Comparison of ENCODE assay signal across 15 cellular contexts in the genomic region with DNA sequence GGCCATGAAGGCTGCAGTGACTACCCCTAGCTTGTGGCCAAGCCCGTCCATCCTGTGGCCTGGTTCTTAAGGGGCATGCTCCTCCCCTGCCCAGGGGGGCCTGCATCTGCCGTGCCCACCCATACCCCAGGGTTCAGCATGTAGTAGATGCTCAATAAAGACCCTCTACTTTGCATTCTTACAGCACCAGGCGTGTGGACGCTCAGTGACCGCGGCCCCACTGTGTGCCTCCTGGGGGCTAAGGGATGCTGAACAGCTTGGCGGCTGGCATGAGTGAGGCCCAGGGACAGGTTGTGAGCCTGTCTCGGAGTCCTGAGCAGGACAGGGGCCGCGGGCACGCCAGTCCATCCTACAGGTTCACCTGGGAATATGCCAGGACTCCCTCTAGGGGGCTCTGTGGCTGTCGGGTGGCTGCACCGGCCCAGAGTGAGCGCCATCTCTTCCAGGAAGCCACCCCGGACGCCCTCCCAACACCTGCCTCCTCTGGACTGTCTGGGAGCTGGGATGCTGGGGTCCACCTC. TPM values are rescaled to one million over a fixed set of nuclear protein-coding genes. Genes with fewer than 3 reads are reported as not detected.
DNase-seq lines count a peak whose midpoint lies in the region; ATAC-seq, FAIRE-seq and TF ChIP-seq lines count a peak whose summit lies in the region.
"Had no signal": no experiment of that assay in that cellular context is flagged by ENCODE, and none has a peak within 500 bp of the region (broad histone marks: within the 10 kb centered on the region; RNA-seq: fewer than 3 reads in every experiment).

No MANE protein-coding gene starts in this region.

- no peak overlapping the region for H3K9ac ChIP-seq in HepG2 (ENCODE audit: insufficient read depth, low read depth, low read length)
- H3K9ac ChIP-seq: GM23248, KMS-11 had no signal

- peak; percentile 33; the same call in 2 of the 3 replicates for ATAC-seq in HepG2
- ATAC-seq in right lobe of liver: no peak
- ATAC-seq in left ventricle myocardium superior: no peak
- ATAC-seq: psoas muscle had no signal

- H3K4me2 ChIP-seq in HepG2 (ENCODE audit: low read depth, low read length): no peak overlapping the region
- H3K4me2 ChIP-seq: KMS-11 had no signal

- no CpG with 5 or more reads among the region's 16 CpGs for WGBS in HepG2 (ENCODE audit: low lambda C conversion rate)
- WGBS in right lobe of liver (ENCODE audit: insufficient coverage, low coverage, low lambda C conversion rate, missing lambda C conversion rate): 78% methylated on average over 6 of the region's 16 CpGs

- POLR2A ChIA-PET in HepG2 (lab: Yijun Ruan, JAX): no interaction called here
- POLR2A ChIA-PET in RWPE1 (lab: Yijun Ruan, JAX; ENCODE audit: low non-redundant PET): no interaction called here

- peaks cover 23% of the 10 kb centered on the region for H3K36me3 Mint-ChIP-seq in endothelial cell (ENCODE audit: low read depth, unreplicated experiment)

- TF ChIP-seq EP300 in HepG2 (IDR thresholded peaks at IDR 0.05; ENCODE audit: low read depth in 2 of 2, low read length in 2 of 2): no peak
- TF ChIP-seq EP300 in HepG2 (CRISPR knock-in tag; IDR thresholded peaks at IDR 0.05; ENCODE audit: borderline replicate concordance): no peak

- TF ChIP-seq CTCF in HepG2 (CRISPR knock-in tag; IDR thresholded peaks at IDR 0.05) (no peak), right lobe of liver (IDR thresholded peaks at IDR 0.05) (no peak), RWPE1 (conservative IDR thresholded peaks at IDR 0.05; ENCODE audit: low read depth) (no peak), endothelial cell (IDR thresholded peaks at IDR 0.05; ENCODE audit: unreplicated experiment) (no peak)

- no peaks in the 10 kb centered on the region for H3K79me2 ChIP-seq in HepG2 (ENCODE audit: insufficient read depth, low read length)

- H3K27ac ChIP-seq in HepG2 (ENCODE audit: extremely low read length, insufficient read depth, low read length) (no peak overlapping the region), right lobe of liver (no peak overlapping the region), RWPE1 (peak overlapping the region; percentile 100)
- H3K27ac ChIP-seq: GM23248, KMS-11, psoas muscle had no signal

- no peak overlapping the region for H2AFZ ChIP-seq in HepG2 (ENCODE audit: low read length)
- H2AFZ ChIP-seq: GM23248 had no signal

- peaks cover 25% of the 10 kb centered on the region for H3K27me3 Mint-ChIP-seq in endothelial cell (ENCODE audit: unreplicated experiment)

- H4K20me1 ChIP-seq in HepG2 (ENCODE audit: insufficient read depth, low read length): no peaks in the 10 kb centered on the region

- no peak for FAIRE-seq in HepG2 (lab: Jason Lieb, UNC)
- FAIRE-seq: kidney had no signal

- no TSS peak for BruUV-seq in HepG2 (replicated peaks; lab: Mats Ljungman, UMichigan)

- intact Hi-C loops in HepG2 (cut with micrococcal nuclease; ENCODE audit: unreplicated experiment) (no loop called here), right lobe of liver (cut with DNase I) (no loop called here), left ventricle myocardium superior (cut with micrococcal nuclease) (no loop called here)

- H3K27ac Mint-ChIP-seq in endothelial cell (ENCODE audit: unreplicated experiment): peak overlapping the region; percentile 64

- H3K27me3 ChIP-seq in HepG2 (ENCODE audit: control insufficient read depth in 1 of 2, insufficient read depth in 2 of 2, low read length in 2 of 2) (no peaks in the 10 kb centered on the region; a peak in 1 of 5 replicates), right lobe of liver (no peaks in the 10 kb centered on the region)

- TF ChIP-seq POLR2A in HepG2 (IDR thresholded peaks at IDR 0.05; ENCODE audit: insufficient read depth in 1 of 2, low read depth in 2 of 2, low read length in 2 of 2): no peak
- no peak for TF ChIP-seq POLR2A in right lobe of liver (IDR thresholded peaks at IDR 0.05)

- peaks cover 49% of the 10 kb centered on the region for H3K4me1 Mint-ChIP-seq in endothelial cell (ENCODE audit: unreplicated experiment)

- no peak overlapping the region for H3K4me3 ChIP-seq in HepG2 (replicated peaks in 1 of 3; ENCODE audit: insufficient read depth in 1 of 3, low read depth in 2 of 3, low read length in 3 of 3)
- no peak overlapping the region for H3K4me3 ChIP-seq in right lobe of liver
- H3K4me3 ChIP-seq: GM23248, psoas muscle had no signal

- no peak for DNase-seq in HepG2 (ENCODE audit: low spot score)
- DNase-seq in right lobe of liver: no peak
- no peak for DNase-seq in RWPE1 (ENCODE audit: low spot score)
- no peak for DNase-seq in endothelial cell (ENCODE audit: low spot score)
- no peak for DNase-seq in ACHN
- no peak for DNase-seq in SIG-M5 (lab: John Stamatoyannopoulos, UW)
- DNase-seq in left ventricle myocardium superior: no peak
- no peak for DNase-seq in NCI-H510A (lab: John Stamatoyannopoulos, UW)
- DNase-seq: activated gamma-delta T cell; EL; GM23248; kidney; psoas muscle; stimulated activated CD4-positive, alpha-beta T cell treated with anti-CD3 and anti-CD28 coated beads, Interleukin-15, amount 100 ng/mL, for 24 hours had no signal

- no peak for TF ChIP-seq RAD21 in HepG2 (CRISPR knock-in tag; IDR thresholded peaks at IDR 0.05)

- H3K4me3 Mint-ChIP-seq in endothelial cell (ENCODE audit: unreplicated experiment): peak overlapping the region; percentile 81

- CTCF ChIA-PET in HepG2 (lab: Yijun Ruan, JAX; ENCODE audit: low intra/inter-chr PET ratio, low total read pairs): no interaction called here
- CTCF ChIA-PET in RWPE1 (lab: Yijun Ruan, JAX): interaction anchor here (0.7 to 1.6 kb wide), 4 partner anchors 51 to 90 kb away, joined by 3 to 8 read pairs (median 4); no protein-coding TSS in a partner anchor

- in situ Hi-C loops in HepG2 (cut with HindIII; ENCODE audit: extremely low pct_ligation_motif_present, low pct_unique_long_range_greater_than_20kb) (no loop called here), ACHN (cut with HindIII; ENCODE audit: low pct_ligation_motif_present, low pct_unique_long_range_greater_than_20kb, low sequenced_read_pairs) (no loop called here)

- H3K4me1 ChIP-seq in HepG2 (ENCODE audit: insufficient read depth, low read length) (no peaks in the 10 kb centered on the region), right lobe of liver (peaks cover 0 to 15% (median 4%) of the 10 kb centered on the region in 4 donors)

- no peaks in the 10 kb centered on the region for H3K9me3 Mint-ChIP-seq in endothelial cell (ENCODE audit: unreplicated experiment)

- H3K9me3 ChIP-seq in HepG2 (ENCODE audit: low read length): no peaks in the 10 kb centered on the region
- H3K9me3 ChIP-seq in right lobe of liver: no peaks in the 10 kb centered on the region
- H3K9me3 ChIP-seq: psoas muscle had no signal

- no peaks in the 10 kb centered on the region for H3K36me3 ChIP-seq in HepG2 (replicated peaks in 1 of 2; ENCODE audit: control insufficient read depth in 1 of 2, insufficient read depth in 2 of 2, low read length in 2 of 2)
- peaks cover 0 to 4% (median 0%) of the 10 kb centered on the region in 4 donors for H3K36me3 ChIP-seq in right lobe of liver

RNA-seq across cellular contexts. Expression of a gene that starts 9.1 kb away (rescaled TPM):
- total RNA-seq in HepG2 (2016; rRNA removed; fragmentation: Illumina TruSeq; extraction: Trizol) (0.22 and 0.35 TPM in 2 replicates), right lobe of liver (10 to 100 TPM; 17.4 to 26.2 (median 19.3) TPM), endothelial cell (ENCODE audit: unreplicated experiment) (312 TPM), left ventricle myocardium superior (15.4 TPM)
- total RNA-seq in HepG2 (2016; cell fraction: cytosol; rRNA removed; fragmentation: Illumina TruSeq; extraction: Trizol; ENCODE audit: low read depth): 0.18 and 0.20 TPM in 2 replicates
- total RNA-seq in HepG2 (2016; cell fraction: insoluble cytoplasmic fraction; rRNA removed; fragmentation: Illumina TruSeq; extraction: Trizol): 0.13 and 0.43 TPM in 2 replicates
- 0.17 and 0.28 TPM in 2 replicates for total RNA-seq in HepG2 (2016; cell fraction: membrane; rRNA removed; fragmentation: Illumina TruSeq; extraction: Trizol)
- total RNA-seq in HepG2 (2016; cell fraction: nucleus; rRNA removed; fragmentation: Illumina TruSeq; extraction: Trizol): 0.69 and 1.3 TPM in 2 replicates
- polyA plus RNA-seq in HepG2 (2011; rRNA removed): 0.09 and 0.12 TPM in 2 replicates
- 0.04 and 0.11 TPM in 2 replicates for polyA plus RNA-seq in HepG2 (2011; cell fraction: cytosol; rRNA removed)
- 0.90 and 1.1 TPM in 2 replicates for polyA plus RNA-seq in HepG2 (2011; cell fraction: nucleus; rRNA removed)
- polyA plus RNA-seq in HepG2 (2012): 0.09 and 0.31 TPM in 2 replicates
- polyA plus RNA-seq in HepG2 (2016; cell fraction: cytosol; fragmentation: Illumina TruSeq; extraction: Trizol; ENCODE audit: low read depth): 0.02 TPM in 2 replicates
- 0.15 and 0.22 TPM in 2 replicates for polyA plus RNA-seq in HepG2 (2016; cell fraction: insoluble cytoplasmic fraction; fragmentation: Illumina TruSeq; extraction: Trizol; ENCODE audit: low read depth)
- polyA plus RNA-seq in HepG2 (2016; cell fraction: membrane; fragmentation: Illumina TruSeq; extraction: Trizol; ENCODE audit: low read depth): 0.05 and 0.13 TPM in 2 replicates
- 1.3 and 1.9 TPM in 2 replicates for polyA plus RNA-seq in HepG2 (2016; cell fraction: nucleus; fragmentation: Illumina TruSeq; extraction: Trizol; ENCODE audit: insufficient read depth, low read depth)
- 0.54 and 4.7 TPM in 2 replicates for polyA minus RNA-seq in HepG2 (2011; rRNA and poly(A)+ RNA removed; ENCODE audit: low replicate concordance)
- 0.44 and 0.99 TPM in 2 replicates for polyA minus RNA-seq in HepG2 (2011; cell fraction: cytosol; rRNA and poly(A)+ RNA removed)
- 0.64 and 0.75 TPM in 2 replicates for polyA minus RNA-seq in HepG2 (2011; cell fraction: nucleus; rRNA and poly(A)+ RNA removed)

RNA-seq across cellular contexts. Expression of a gene that starts 53.9 kb away (rescaled TPM):
- total RNA-seq in HepG2 (2016; rRNA removed; fragmentation: Illumina TruSeq; extraction: Trizol) (15.9 and 27.7 TPM in 2 replicates), right lobe of liver (100 to 1,000 TPM in 2 of 6 experiments, 10 to 100 TPM in 4; 46.9 to 108 (median 72.0) TPM), endothelial cell (ENCODE audit: unreplicated experiment) (79.5 TPM), left ventricle myocardium superior (23.2 TPM)
- total RNA-seq in HepG2 (2016; cell fraction: cytosol; rRNA removed; fragmentation: Illumina TruSeq; extraction: Trizol; ENCODE audit: low read depth): 3.9 TPM in 2 replicates
- total RNA-seq in HepG2 (2016; cell fraction: insoluble cytoplasmic fraction; rRNA removed; fragmentation: Illumina TruSeq; extraction: Trizol): 15.7 and 21.0 TPM in 2 replicates
- total RNA-seq in HepG2 (2016; cell fraction: membrane; rRNA removed; fragmentation: Illumina TruSeq; extraction: Trizol): 12.2 and 12.3 TPM in 2 replicates
- 25.4 and 28.9 TPM in 2 replicates for total RNA-seq in HepG2 (2016; cell fraction: nucleus; rRNA removed; fragmentation: Illumina TruSeq; extraction: Trizol)
- polyA plus RNA-seq in HepG2 (2011; rRNA removed): 17.9 and 18.9 TPM in 2 replicates
- polyA plus RNA-seq in HepG2 (2011; cell fraction: cytosol; rRNA removed): 12.7 and 13.2 TPM in 2 replicates
- 71.0 and 81.7 TPM in 2 replicates for polyA plus RNA-seq in HepG2 (2011; cell fraction: nucleus; rRNA removed)
- 26.1 and 28.5 TPM in 2 replicates for polyA plus RNA-seq in HepG2 (2012)
- polyA plus RNA-seq in HepG2 (2016; cell fraction: cytosol; fragmentation: Illumina TruSeq; extraction: Trizol; ENCODE audit: low read depth): 2.6 and 3.4 TPM in 2 replicates
- 29.5 and 38.6 TPM in 2 replicates for polyA plus RNA-seq in HepG2 (2016; cell fraction: insoluble cytoplasmic fraction; fragmentation: Illumina TruSeq; extraction: Trizol; ENCODE audit: low read depth)
- 7.1 and 8.4 TPM in 2 replicates for polyA plus RNA-seq in HepG2 (2016; cell fraction: membrane; fragmentation: Illumina TruSeq; extraction: Trizol; ENCODE audit: low read depth)
- 72.9 and 74.4 TPM in 2 replicates for polyA plus RNA-seq in HepG2 (2016; cell fraction: nucleus; fragmentation: Illumina TruSeq; extraction: Trizol; ENCODE audit: insufficient read depth, low read depth)
- polyA minus RNA-seq in HepG2 (2011; rRNA and poly(A)+ RNA removed; ENCODE audit: low replicate concordance): 29.0 and 33.5 TPM in 2 replicates
- polyA minus RNA-seq in HepG2 (2011; cell fraction: cytosol; rRNA and poly(A)+ RNA removed): 27.1 and 28.7 TPM in 2 replicates
- polyA minus RNA-seq in HepG2 (2011; cell fraction: nucleus; rRNA and poly(A)+ RNA removed): 24.8 and 24.9 TPM in 2 replicates
